Comparison of ENCODE assay signal across 1 cellular context in the genomic region with DNA sequence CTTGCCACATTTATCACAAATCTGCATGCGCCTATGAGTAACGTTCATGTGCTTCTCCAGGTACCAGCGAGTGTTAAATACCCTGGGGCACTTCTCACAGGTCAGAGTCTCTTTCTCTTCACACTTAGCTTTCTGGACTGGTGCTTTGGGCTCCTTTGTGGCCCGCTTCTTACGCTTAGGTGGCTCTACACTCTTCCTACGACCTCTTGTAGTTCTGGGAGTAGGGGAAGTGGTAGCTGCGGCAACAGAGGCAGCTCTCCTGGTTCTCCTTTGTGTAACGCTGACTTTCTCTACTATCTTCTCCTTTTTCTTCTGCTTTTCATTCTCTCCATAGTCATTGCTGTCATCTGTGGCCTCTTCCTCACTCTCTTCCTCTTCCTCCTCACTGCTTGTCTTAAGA.
TF ChIP-seq lines count a peak whose summit lies in the region.

No MANE protein-coding gene starts in this region.

TF ChIP-seq in GM12878, 131 proteins besides CTCF, POLR2A, EP300 and RAD21 (continued from another document):
- no peak for TF ChIP-seq REST (IDR thresholded peaks at IDR 0.05; ENCODE audit: low read depth, low read length)
- peak; percentile 36; the same call in 1 of the 2 replicates for TF ChIP-seq SPI1 (IDR thresholded peaks at IDR 0.05; ENCODE audit: borderline replicate concordance, insufficient read depth, low read depth, low read length)
- no peak for TF ChIP-seq IKZF1 (conservative IDR thresholded peaks at IDR 0.05)
- TF ChIP-seq TARDBP (IDR thresholded peaks at IDR 0.05; ENCODE audit: borderline replicate concordance) = no peak
